ENCODE assay signal across 1 cellular context in the genomic region with DNA sequence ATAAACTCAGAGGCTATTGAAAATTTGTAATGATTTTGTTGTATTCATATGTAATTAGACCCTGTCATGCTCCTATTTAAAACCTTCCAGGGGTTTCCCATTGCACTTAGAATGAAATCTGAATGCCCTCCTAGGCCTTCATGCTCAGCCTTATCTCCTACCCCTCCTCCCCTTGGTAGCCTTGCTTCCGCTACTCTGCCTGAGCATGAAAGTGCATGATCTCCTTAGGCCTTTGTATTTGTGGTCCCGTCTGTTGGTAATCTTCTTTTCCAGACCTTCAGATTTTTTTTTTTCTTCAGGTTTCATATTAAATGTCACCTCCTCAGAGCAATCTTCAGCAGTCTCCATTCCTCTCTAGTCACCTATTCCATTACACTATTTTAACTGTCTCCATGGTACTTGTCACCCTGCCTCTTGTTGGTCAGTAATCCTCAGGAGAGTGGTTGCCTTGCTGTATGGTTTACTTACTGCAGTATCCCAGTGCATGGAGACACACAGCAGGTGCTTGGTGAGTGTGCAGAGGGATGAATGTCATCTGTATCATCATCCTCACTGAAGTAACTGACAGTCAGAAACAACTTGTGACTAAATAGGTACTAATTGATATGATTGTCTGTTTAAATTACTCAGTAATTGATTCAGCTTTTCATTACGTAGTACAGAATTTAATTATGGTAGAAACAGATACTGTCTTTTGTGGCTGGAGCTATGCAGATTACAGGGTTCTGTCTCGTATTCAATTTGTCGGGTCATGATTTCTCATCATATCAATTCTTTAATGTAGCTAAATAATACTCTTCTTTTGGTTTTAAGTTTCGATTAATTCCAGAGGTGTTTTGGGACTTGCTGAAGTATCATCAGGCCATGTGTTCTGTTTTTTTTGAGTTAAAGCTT.
TF ChIP-seq lines count a peak whose summit lies in the region.

No MANE protein-coding gene starts in this region.

TF ChIP-seq in IMR-90, 13 proteins besides CTCF, POLR2A, EP300 and RAD21:
- TF ChIP-seq MXI1 (IDR thresholded peaks at IDR 0.05; ENCODE audit: borderline replicate concordance, low read depth, low read length) = no peak
- no peak for TF ChIP-seq MAFK (IDR thresholded peaks at IDR 0.05; ENCODE audit: low read depth, low read length)
- no peak for TF ChIP-seq FOS (IDR thresholded peaks at IDR 0.05; ENCODE audit: low read depth, low read length)
- no peak for TF ChIP-seq RFX5 (IDR thresholded peaks at IDR 0.05; ENCODE audit: low read depth, low read length)
- no peak for TF ChIP-seq NFE2L2 (IDR thresholded peaks at IDR 0.05; ENCODE audit: low read depth, low read length)
- no peak for TF ChIP-seq SMC3 (IDR thresholded peaks at IDR 0.05; ENCODE audit: low read depth, low read length)
- no peak for TF ChIP-seq BHLHE40 (IDR thresholded peaks at IDR 0.05; ENCODE audit: low read depth, low read length)
- no peak for TF ChIP-seq CHD1 (IDR thresholded peaks at IDR 0.05; ENCODE audit: low read depth, low read length)
- TF ChIP-seq CEBPB (IDR thresholded peaks at IDR 0.05; ENCODE audit: low read depth, low read length) = no peak
- TF ChIP-seq RCOR1 (IDR thresholded peaks at IDR 0.05; ENCODE audit: insufficient replicate concordance, low read length) = no peak
- TF ChIP-seq MAZ (IDR thresholded peaks at IDR 0.05; ENCODE audit: borderline replicate concordance, low read depth, low read length) = no peak
- TF ChIP-seq, protein P1, sequence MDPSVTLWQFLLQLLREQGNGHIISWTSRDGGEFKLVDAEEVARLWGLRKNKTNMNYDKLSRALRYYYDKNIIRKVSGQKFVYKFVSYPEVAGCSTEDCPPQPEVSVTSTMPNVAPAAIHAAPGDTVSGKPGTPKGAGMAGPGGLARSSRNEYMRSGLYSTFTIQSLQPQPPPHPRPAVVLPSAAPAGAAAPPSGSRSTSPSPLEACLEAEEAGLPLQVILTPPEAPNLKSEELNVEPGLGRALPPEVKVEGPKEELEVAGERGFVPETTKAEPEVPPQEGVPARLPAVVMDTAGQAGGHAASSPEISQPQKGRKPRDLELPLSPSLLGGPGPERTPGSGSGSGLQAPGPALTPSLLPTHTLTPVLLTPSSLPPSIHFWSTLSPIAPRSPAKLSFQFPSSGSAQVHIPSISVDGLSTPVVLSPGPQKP (IDR thresholded peaks at IDR 0.05; ENCODE audit: borderline replicate concordance, low read depth, low read length) = no peak
- TF ChIP-seq, protein P2, sequence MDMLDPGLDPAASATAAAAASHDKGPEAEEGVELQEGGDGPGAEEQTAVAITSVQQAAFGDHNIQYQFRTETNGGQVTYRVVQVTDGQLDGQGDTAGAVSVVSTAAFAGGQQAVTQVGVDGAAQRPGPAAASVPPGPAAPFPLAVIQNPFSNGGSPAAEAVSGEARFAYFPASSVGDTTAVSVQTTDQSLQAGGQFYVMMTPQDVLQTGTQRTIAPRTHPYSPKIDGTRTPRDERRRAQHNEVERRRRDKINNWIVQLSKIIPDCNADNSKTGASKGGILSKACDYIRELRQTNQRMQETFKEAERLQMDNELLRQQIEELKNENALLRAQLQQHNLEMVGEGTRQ (IDR thresholded peaks at IDR 0.05; ENCODE audit: low read depth, low read length) = no peak
